Comparison of ENCODE assay signal across 19 cellular contexts in the genomic region with DNA sequence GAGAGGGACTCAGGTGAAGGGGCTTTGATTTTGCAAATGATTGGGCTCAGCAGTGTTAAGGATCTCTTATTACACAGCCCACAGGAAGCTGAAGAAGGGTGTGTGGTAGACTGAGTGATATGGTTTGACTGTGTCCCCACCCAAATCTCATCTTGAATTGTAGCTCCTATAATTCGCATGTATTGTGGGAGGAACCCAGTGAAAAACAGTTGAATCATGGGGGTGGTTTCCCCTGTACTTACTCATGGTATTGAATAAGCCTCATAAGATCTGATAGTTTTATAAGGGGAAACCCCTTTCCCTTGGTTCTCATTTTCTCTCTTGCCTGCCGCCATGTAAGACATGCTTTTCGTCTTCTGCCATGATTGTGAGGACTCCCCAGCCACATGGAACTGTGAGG.
"Had no signal": no experiment of that assay in that cellular context is flagged by ENCODE, and none has a peak within 500 bp of the region (broad histone marks: within the 10 kb centered on the region; RNA-seq: fewer than 3 reads in every experiment).

No MANE protein-coding gene starts in this region.

- DNase-seq: activated CD4-positive, alpha-beta T cell treated with anti-CD3 and anti-CD28 coated beads for 36 hours; activated CD4-positive, CD25-positive, alpha-beta regulatory T cell; activated CD8-positive, alpha-beta memory T cell treated with anti-CD3 and anti-CD28 coated beads, Interleukin-2, amount 10 ng/mL, durations not matched to agents 7 days and 5 days; activated CD8-positive, alpha-beta T cell treated with anti-CD3 and anti-CD28 coated beads, Interleukin-2, amount 10 ng/mL, durations not matched to agents 7 days and 5 days; activated effector memory CD4-positive, alpha-beta T cell treated with Interleukin-2 at 50 U/mL for 16 hours; activated naive CD4-positive, alpha-beta T cell treated with Interleukin-2 at 50 U/mL for 16 hours; effector CD8-positive, alpha-beta T cell; gastrocnemius medialis; hypothalamus; immature natural killer cell; lower lobe of right lung; stimulated activated CD4-positive, alpha-beta T cell treated with anti-CD3 and anti-CD28 coated beads, Interleukin-12 subunit alpha, Interleukin-12 subunit beta, amount 100 ng/mL, for 4 hours; stimulated activated CD4-positive, alpha-beta T cell treated with anti-CD3 and anti-CD28 coated beads, Interleukin-4, amount 100 ng/mL, for 1 hour; stimulated activated naive CD8-positive, alpha-beta T cell treated with anti-CD3 and anti-CD28 coated beads, Interleukin-15, Interleukin-2, amounts not matched to agents 100 U/mL and 50 U/mL, for 24 hours; testis had no signal

- H3K4me3 ChIP-seq: gastrocnemius medialis, lower lobe of right lung, skin epidermis, testis had no signal

- H3K27ac ChIP-seq: gastrocnemius medialis, lower lobe of right lung, skin epidermis, testis had no signal

- H3K9me3 ChIP-seq: gastrocnemius medialis, lower lobe of right lung, testis had no signal

- H3K36me3 ChIP-seq: gastrocnemius medialis, lower lobe of right lung had no signal

- FAIRE-seq: colon, endometrium, urothelium cell line had no signal

- H3K4me1 ChIP-seq: gastrocnemius medialis, testis had no signal

- H3K27me3 ChIP-seq: gastrocnemius medialis, testis had no signal
